Comparison of ENCODE assay signal across 13 cellular contexts in genomic region chr18:1914489-1914888, GRCh38.
DNase-seq lines count a peak whose midpoint lies in the region; ATAC-seq and TF ChIP-seq lines count a peak whose summit lies in the region.
"Had no signal": no experiment of that assay in that cellular context is flagged by ENCODE, and none has a peak within 500 bp of the region (broad histone marks: within the 10 kb centered on the region; RNA-seq: fewer than 3 reads in every experiment).

No MANE protein-coding gene starts in this region.

- peaks cover 32% of the 10 kb centered on the region for H3K36me3 Mint-ChIP-seq in WTC11
- no peaks in the 10 kb centered on the region for H3K36me3 Mint-ChIP-seq in activated CD8-positive, alpha-beta memory T cell treated with anti-CD3 and anti-CD28 coated beads, Interleukin-2, amount 10 ng/mL, durations not matched to agents 7 days and 5 days
- H3K36me3 Mint-ChIP-seq in mesothelial cell of epicardium: peaks cover 7% of the 10 kb centered on the region

- peak; percentile 97 for ATAC-seq in WTC11
- ATAC-seq in activated CD8-positive, alpha-beta memory T cell treated with anti-CD3 and anti-CD28 coated beads, Interleukin-2, amount 10 ng/mL, durations not matched to agents 7 days and 5 days: no peak
- ATAC-seq: activated CD8-positive, alpha-beta T cell treated with anti-CD3 and anti-CD28 coated beads, Interleukin-2, amount 10 ng/mL, durations not matched to agents 7 days and 5 days had no signal

- H3K4me1 Mint-ChIP-seq in WTC11 (0 out of 2 replicates have a peak, but pooled peaks cover 3% of the 10 kb centered on the region), mesothelial cell of epicardium (no peaks in the 10 kb centered on the region)
- no peaks in the 10 kb centered on the region for H3K4me1 Mint-ChIP-seq in activated CD8-positive, alpha-beta memory T cell treated with anti-CD3 and anti-CD28 coated beads, Interleukin-2, amount 10 ng/mL, durations not matched to agents 7 days and 5 days
- H3K4me1 Mint-ChIP-seq: memory B cell had no signal

- no peak overlapping the region for H3K18ac ChIP-seq in mesendoderm (ENCODE audit: low read length)

- H2BK5ac ChIP-seq in mesendoderm (ENCODE audit: low read length): no peak overlapping the region

- H3K36me3 ChIP-seq in mesendoderm (ENCODE audit: control insufficient read depth, insufficient read depth, low read length): no peaks in the 10 kb centered on the region

- H3K27me3 ChIP-seq in mesendoderm (ENCODE audit: insufficient read depth, low read length, poor library complexity) (no peaks in the 10 kb centered on the region), dorsolateral prefrontal cortex (no peaks in the 10 kb centered on the region)

- peak; percentile 22 for DNase-seq in DMS 273 (lab: John Stamatoyannopoulos, UW; ENCODE audit: unreplicated experiment)
- DNase-seq in DMS 273 treated with DMSO at 0.1 percent for 48 hours (lab: John Stamatoyannopoulos, UW): no peak
- peak; percentile 12 for DNase-seq in M059J (ENCODE audit: low read depth)
- no peak for DNase-seq in WTC11 (ENCODE audit: low spot score)
- peak; percentile 78 for DNase-seq in mesendoderm
- no peak for DNase-seq in activated CD8-positive, alpha-beta memory T cell treated with anti-CD3 and anti-CD28 coated beads, Interleukin-2, amount 10 ng/mL, durations not matched to agents 7 days and 5 days
- no peak for DNase-seq in dorsolateral prefrontal cortex
- no peak for DNase-seq in mesothelial cell of epicardium (ENCODE audit: low spot score in 2 of 2, unreplicated experiment in 2 of 2)
- DNase-seq: 8988T; activated CD8-positive, alpha-beta T cell treated with anti-CD3 and anti-CD28 coated beads, Interleukin-2, amount 10 ng/mL, durations not matched to agents 7 days and 5 days; dermis blood vessel endothelial cell; NCI-H510A treated with DMSO at 0.1 percent for 48 hours had no signal

- no peak overlapping the region for H4K8ac ChIP-seq in mesendoderm (ENCODE audit: low read depth, low read length)

- H3K27ac ChIP-seq in mesendoderm (ENCODE audit: low read depth, low read length): no peak overlapping the region
- no peak overlapping the region for H3K27ac ChIP-seq in dorsolateral prefrontal cortex

- H3K27ac Mint-ChIP-seq in WTC11 (no peak overlapping the region), mesothelial cell of epicardium (no peak overlapping the region)
- no peak overlapping the region for H3K27ac Mint-ChIP-seq in activated CD8-positive, alpha-beta memory T cell treated with anti-CD3 and anti-CD28 coated beads, Interleukin-2, amount 10 ng/mL, durations not matched to agents 7 days and 5 days
- H3K27ac Mint-ChIP-seq: activated CD8-positive, alpha-beta T cell treated with anti-CD3 and anti-CD28 coated beads, Interleukin-2, amount 10 ng/mL, durations not matched to agents 7 days and 5 days; memory B cell had no signal

- H3K4me1 ChIP-seq in mesendoderm (ENCODE audit: control insufficient read depth, low read depth, low read length): no peaks in the 10 kb centered on the region

- H3K79me2 ChIP-seq in mesendoderm (ENCODE audit: control insufficient read depth, insufficient read depth, low read length): no peaks in the 10 kb centered on the region

- H3K9me3 Mint-ChIP-seq in WTC11 (peaks cover 46% of the 10 kb centered on the region), mesothelial cell of epicardium (peaks cover 34% of the 10 kb centered on the region)
- H3K9me3 Mint-ChIP-seq in activated CD8-positive, alpha-beta memory T cell treated with anti-CD3 and anti-CD28 coated beads, Interleukin-2, amount 10 ng/mL, durations not matched to agents 7 days and 5 days (ENCODE audit: low read depth): peaks cover 16% of the 10 kb centered on the region

- POLR2A ChIA-PET in WTC11 (lab: Charles Lee): no interaction called here

- intact Hi-C loops in dorsolateral prefrontal cortex (cut with DNase I): no loop called here

- H3K23ac ChIP-seq in mesendoderm (ENCODE audit: low read length): no peak overlapping the region

- H2BK120ac ChIP-seq in mesendoderm (ENCODE audit: low read depth, low read length): no peak overlapping the region

- H4K5ac ChIP-seq in mesendoderm (ENCODE audit: low read length): no peak overlapping the region

- H2BK15ac ChIP-seq in mesendoderm (replicated peaks; ENCODE audit: low read depth): no peak overlapping the region

- no peak for TF ChIP-seq CTCF in WTC11 (IDR thresholded peaks at IDR 0.05)
- TF ChIP-seq CTCF in dorsolateral prefrontal cortex (IDR thresholded peaks at IDR 0.05 in 54 of 56, conservative IDR thresholded peaks at IDR 0.05 in 2 of 56; ENCODE audit: low read depth in 1 of 56, partially characterized antibody in 56 of 56): no peak
- no peak for TF ChIP-seq CTCF in mesothelial cell of epicardium (IDR thresholded peaks at IDR 0.05; ENCODE audit: unreplicated experiment)

- H3K4ac ChIP-seq in mesendoderm (ENCODE audit: low read depth, low read length): no peak overlapping the region

- CTCF ChIA-PET in WTC11 (lab: Charles Lee): no interaction called here
- CTCF ChIA-PET in activated CD8-positive, alpha-beta memory T cell treated with anti-CD3 and anti-CD28 coated beads, Interleukin-2, amount 10 ng/mL, durations not matched to agents 7 days and 5 days (lab: Charles Lee): no interaction called here

- no peak overlapping the region for H3K56ac ChIP-seq in mesendoderm (ENCODE audit: low read length)

- H3K4me2 ChIP-seq in mesendoderm (ENCODE audit: low read length): no peak overlapping the region

- no peak overlapping the region for H3K4me3 ChIP-seq in mesendoderm (ENCODE audit: low read length)
- H3K4me3 ChIP-seq in dorsolateral prefrontal cortex: no peak overlapping the region

- H3K27me3 Mint-ChIP-seq in WTC11 (ENCODE audit: low read depth) (no peaks in the 10 kb centered on the region), mesothelial cell of epicardium (ENCODE audit: low read depth) (no peaks in the 10 kb centered on the region)
- H3K27me3 Mint-ChIP-seq in activated CD8-positive, alpha-beta memory T cell treated with anti-CD3 and anti-CD28 coated beads, Interleukin-2, amount 10 ng/mL, durations not matched to agents 7 days and 5 days: no peaks in the 10 kb centered on the region
- H3K27me3 Mint-ChIP-seq: memory B cell had no signal

- H2AK5ac ChIP-seq in mesendoderm (ENCODE audit: low read length): no peak overlapping the region

- H3K79me1 ChIP-seq in mesendoderm (ENCODE audit: low read length): no peaks in the 10 kb centered on the region

- no peak overlapping the region for H3K9ac ChIP-seq in mesendoderm (ENCODE audit: low read length)

- no peak overlapping the region for H3K4me3 Mint-ChIP-seq in WTC11
- H3K4me3 Mint-ChIP-seq in activated CD8-positive, alpha-beta memory T cell treated with anti-CD3 and anti-CD28 coated beads, Interleukin-2, amount 10 ng/mL, durations not matched to agents 7 days and 5 days: no peak overlapping the region
- H3K4me3 Mint-ChIP-seq in mesothelial cell of epicardium: no peak overlapping the region
- H3K4me3 Mint-ChIP-seq: activated CD8-positive, alpha-beta T cell treated with anti-CD3 and anti-CD28 coated beads, Interleukin-2, amount 10 ng/mL, durations not matched to agents 7 days and 5 days; memory B cell had no signal

TF ChIP-seq in WTC11, 78 proteins besides CTCF, POLR2A, EP300 and RAD21 (continues in another document):
- no peak for TF ChIP-seq ATF3 (CRISPR knock-in tag; conservative IDR thresholded peaks at IDR 0.05)
- no peak for TF ChIP-seq GABPB1 (CRISPR knock-in tag; IDR thresholded peaks at IDR 0.05)
- TF ChIP-seq NR1H2 (CRISPR knock-in tag; IDR thresholded peaks at IDR 0.05): no peak
- TF ChIP-seq RELA (CRISPR knock-in tag; IDR thresholded peaks at IDR 0.05; ENCODE audit: borderline replicate concordance): no peak
- TF ChIP-seq ZNF425 (CRISPR knock-in tag; conservative IDR thresholded peaks at IDR 0.05): no peak
- TF ChIP-seq, protein P1, sequence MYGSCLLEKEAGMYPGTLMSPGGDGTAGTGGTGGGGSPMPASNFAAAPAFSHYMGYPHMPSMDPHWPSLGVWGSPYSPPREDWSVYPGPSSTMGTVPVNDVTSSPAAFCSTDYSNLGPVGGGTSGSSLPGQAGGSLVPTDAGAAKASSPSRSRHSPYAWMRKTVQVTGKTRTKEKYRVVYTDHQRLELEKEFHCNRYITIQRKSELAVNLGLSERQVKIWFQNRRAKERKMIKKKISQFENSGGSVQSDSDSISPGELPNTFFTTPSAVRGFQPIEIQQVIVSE (CRISPR knock-in tag; IDR thresholded peaks at IDR 0.05; ENCODE audit: borderline replicate concordance): no peak

Comparison
In these comparisons a context has a peak if more than half of its experiments do, and no peak if none do; other contexts are left out.
1. DNase-seq: peak in DMS 273 (single experiment), M059J (single experiment) and mesendoderm (single experiment); none in DMS 273 treated with DMSO at 0.1 percent for 48 hours (single experiment), WTC11 (single experiment), activated CD8-positive, alpha-beta memory T cell treated with anti-CD3 and anti-CD28 coated beads, Interleukin-2, amount 10 ng/mL, durations not matched to agents 7 days and 5 days (single experiment), dorsolateral prefrontal cortex (0 of 10) and mesothelial cell of epicardium (0 of 2).